ENCODE assay signal across 27 cellular contexts in the genomic region with DNA sequence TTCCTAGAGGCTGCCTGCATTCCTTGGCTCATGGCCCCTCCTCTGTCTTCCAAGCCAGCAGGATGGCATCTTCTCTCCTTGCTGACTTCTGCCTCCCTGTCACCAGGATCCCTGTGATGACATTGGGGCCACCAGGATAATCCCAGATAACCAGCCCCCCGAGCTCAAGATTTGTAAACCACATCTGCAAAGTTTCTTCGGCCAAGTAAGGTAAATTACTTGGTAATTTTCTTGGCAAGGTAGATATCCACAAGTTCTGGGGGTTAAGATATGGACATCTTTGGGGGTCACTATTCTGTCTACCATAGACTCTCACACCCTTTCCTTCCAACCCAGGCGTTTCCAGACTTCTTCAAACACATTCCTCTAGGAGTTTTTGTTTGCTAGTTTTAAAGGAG.
"Had no signal": no experiment of that assay in that cellular context is flagged by ENCODE, and none has a peak within 500 bp of the region (broad histone marks: within the 10 kb centered on the region; RNA-seq: fewer than 3 reads in every experiment).

No MANE protein-coding gene starts in this region.

- H3K4me3 ChIP-seq: coronary artery, dorsolateral prefrontal cortex, esophagus squamous epithelium, gastrocnemius medialis, heart right ventricle, left ventricle myocardium inferior, lower lobe of right lung, mucosa of descending colon had no signal

- H3K36me3 Mint-ChIP-seq: immature natural killer cell, mesothelial cell of epicardium had no signal

- H3K36me3 ChIP-seq: esophagus squamous epithelium, gastrocnemius medialis, heart right ventricle, left ventricle myocardium inferior, lower lobe of right lung had no signal

- DNase-seq: dorsolateral prefrontal cortex; effector CD4-positive, alpha-beta T cell; effector memory CD4-positive, alpha-beta T cell; erythroblast; esophagus squamous epithelium; foreskin fibroblast; foreskin melanocyte; gastrocnemius medialis; glutamatergic neuron; head of caudate nucleus; heart right ventricle; hypothalamus; immature natural killer cell; islet precursor cell; kidney; kidney glomerular epithelial cell; left colon; left ventricle myocardium inferior; lower lobe of right lung; mesenchymal stem cell; mucosa of descending colon; naive B cell had no signal

- FAIRE-seq: colon, kidney had no signal

- H3K27ac Mint-ChIP-seq: immature natural killer cell, mesothelial cell of epicardium had no signal

- H3K4me3 Mint-ChIP-seq: immature natural killer cell, mesothelial cell of epicardium, naive B cell had no signal

- H3K4me1 ChIP-seq: gastrocnemius medialis, lower lobe of right lung had no signal

- H3K4me1 Mint-ChIP-seq: mesothelial cell of epicardium, naive B cell had no signal

- H3K27ac ChIP-seq: coronary artery, dorsolateral prefrontal cortex, epithelial cell of prostate, esophagus squamous epithelium, gastrocnemius medialis, heart right ventricle, left ventricle myocardium inferior, lower lobe of right lung had no signal

- ATAC-seq: esophagus mucosa, gastrocnemius medialis, heart right ventricle, left colon, lower lobe of right lung, mucosa of descending colon had no signal
